ENCODE assay signal across 23 cellular contexts in the genomic region with DNA sequence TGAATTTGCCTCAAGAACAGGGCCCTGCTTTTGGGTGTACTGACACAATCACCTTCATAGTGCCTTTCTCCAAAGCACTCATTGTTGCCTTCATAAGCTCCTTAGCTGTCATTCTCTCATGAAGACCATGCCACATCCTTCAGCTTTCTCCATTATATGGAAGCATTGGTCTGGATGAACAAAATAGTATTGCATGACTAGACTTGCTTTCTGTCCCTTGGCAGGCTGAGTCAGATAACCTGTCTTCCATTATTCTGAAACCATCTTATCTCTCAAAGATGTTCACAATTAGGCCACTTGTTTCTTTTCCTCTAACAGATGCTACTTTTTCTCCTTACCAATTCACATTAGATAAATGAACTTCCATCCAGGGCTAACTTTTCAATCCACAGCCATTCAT.
"Had no signal": no experiment of that assay in that cellular context is flagged by ENCODE, and none has a peak within 500 bp of the region (broad histone marks: within the 10 kb centered on the region; RNA-seq: fewer than 3 reads in every experiment).

No MANE protein-coding gene starts in this region.

- H3K4me3 ChIP-seq: coronary artery, dorsolateral prefrontal cortex, esophagus squamous epithelium, gastroesophageal sphincter, heart left ventricle, hepatocyte, left lung, lower lobe of right lung had no signal

- H3K4me1 ChIP-seq: esophagus squamous epithelium, gastroesophageal sphincter, heart left ventricle, left lung, lower lobe of right lung had no signal

- H3K27ac Mint-ChIP-seq: memory B cell; naive thymus-derived CD4-positive, alpha-beta T cell had no signal

- DNase-seq: dermis blood vessel endothelial cell; dorsolateral prefrontal cortex; effector CD4-positive, alpha-beta T cell; effector memory CD4-positive, alpha-beta T cell; erythroblast; esophagus squamous epithelium; foreskin fibroblast; heart left ventricle; hypothalamus; left cardiac atrium; left lung; left ventricle myocardium superior; lower lobe of right lung; mesendoderm; midbrain; naive thymus-derived CD4-positive, alpha-beta T cell; natural killer cell had no signal

- H3K4me3 Mint-ChIP-seq: memory B cell; naive thymus-derived CD4-positive, alpha-beta T cell; natural killer cell had no signal

- H3K9me3 ChIP-seq: esophagus squamous epithelium, lower lobe of right lung had no signal

- H3K36me3 Mint-ChIP-seq: memory B cell; naive thymus-derived CD4-positive, alpha-beta T cell; natural killer cell had no signal

- H3K27me3 ChIP-seq: esophagus squamous epithelium, gastroesophageal sphincter, heart left ventricle, hepatocyte, left lung had no signal

- H3K27me3 Mint-ChIP-seq: memory B cell; naive thymus-derived CD4-positive, alpha-beta T cell had no signal

- ATAC-seq: esophagus mucosa; gastroesophageal sphincter; left cardiac atrium; left lung; lower lobe of right lung; naive thymus-derived CD4-positive, alpha-beta T cell; natural killer cell had no signal

- H2AFZ ChIP-seq: hepatocyte had no signal

- H3K27ac ChIP-seq: coronary artery, dorsolateral prefrontal cortex, epithelial cell of prostate, esophagus squamous epithelium, gastroesophageal sphincter, heart left ventricle, hepatocyte, left lung, lower lobe of right lung had no signal

- H3K36me3 ChIP-seq: esophagus squamous epithelium, gastroesophageal sphincter, heart left ventricle, left lung, lower lobe of right lung had no signal

- H3K4me2 ChIP-seq: hepatocyte had no signal

- H3K79me2 ChIP-seq: hepatocyte had no signal

- H3K4me1 Mint-ChIP-seq: memory B cell had no signal
